In genomic region chrX:86806786-86807185, GRCh38 we compare ENCODE assay signal across 10 cellular contexts.
DNase-seq lines count a peak whose midpoint lies in the region; ATAC-seq and TF ChIP-seq lines count a peak whose summit lies in the region.
"Had no signal": no experiment of that assay in that cellular context is flagged by ENCODE, and none has a peak within 500 bp of the region (broad histone marks: within the 10 kb centered on the region; RNA-seq: fewer than 3 reads in every experiment).

No MANE protein-coding gene starts in this region.

- H3K79me2 ChIP-seq in DOHH2 (ENCODE audit: control insufficient read depth, low read length) (no peaks in the 10 kb centered on the region), SK-N-SH (ENCODE audit: insufficient read depth) (no peaks in the 10 kb centered on the region)

- no peak overlapping the region for H3K4me2 ChIP-seq in DOHH2 (ENCODE audit: low read length)
- no peak overlapping the region for H3K4me2 ChIP-seq in SK-N-SH

- POLR2A ChIA-PET in SK-N-SH (lab: Yijun Ruan, JAX) = no interaction called here

- TF ChIP-seq RAD21 in SK-N-SH (IDR thresholded peaks at IDR 0.05; ENCODE audit: low read length) = peak; percentile 37

- H3K9me2 ChIP-seq in DOHH2 (replicated peaks; ENCODE audit: control insufficient read depth, low read length) (no peaks in the 10 kb centered on the region), SK-N-SH (no peaks in the 10 kb centered on the region)

- TF ChIP-seq CTCF in DOHH2 (IDR thresholded peaks at IDR 0.05; ENCODE audit: low read depth, low read length, poor library complexity, severe bottlenecking) (peak; percentile 30), SK-N-SH (IDR thresholded peaks at IDR 0.05) (peak; percentile 51)

- WGBS in SK-N-SH (ENCODE audit: low lambda C conversion rate) = 0% methylated on average over 2 of the region's 2 CpGs

- H4K20me1 ChIP-seq in DOHH2 (ENCODE audit: control insufficient read depth, insufficient read depth, low read depth, low read length) = no peaks in the 10 kb centered on the region
- H4K20me1 ChIP-seq in SK-N-SH (ENCODE audit: insufficient read depth) = no peaks in the 10 kb centered on the region

- CTCF ChIA-PET in SK-N-SH (lab: Yijun Ruan, JAX) = interaction anchor here (1.0 to 1.7 kb wide), 4 partner anchors 8 to 140 kb away, joined by 3 to 7 read pairs (median 4); no protein-coding TSS in a partner anchor

- H3K36me3 ChIP-seq in DOHH2 (ENCODE audit: control insufficient read depth, low read length) (no peaks in the 10 kb centered on the region), SK-N-SH (replicated peaks in 1 of 2; ENCODE audit: control insufficient read depth in 1 of 2, insufficient read depth in 2 of 2, low read length in 1 of 2) (no peaks in the 10 kb centered on the region)

- no peak for TF ChIP-seq EP300 in SK-N-SH (IDR thresholded peaks at IDR 0.05; ENCODE audit: borderline replicate concordance in 1 of 2, low read depth in 1 of 2, low read length in 1 of 2)

- DNase-seq in SK-N-SH = peak; percentile 12
- no peak for DNase-seq in left lobe of liver (ENCODE audit: low spot score)
- no peak for DNase-seq in germinal center (ENCODE audit: low spot score)
- DNase-seq in UCSD-AML1 (lab: John Stamatoyannopoulos, UW; ENCODE audit: unreplicated experiment) = no peak
- DNase-seq in middle frontal gyrus (ENCODE audit: extremely low spot score, low spot score) = no peak
- DNase-seq: activated CD8-positive, alpha-beta T cell treated with anti-CD3 and anti-CD28 coated beads for 36 hours; erythroblast had no signal

- no peak overlapping the region for H3K9ac ChIP-seq in SK-N-SH

- H3K27me3 ChIP-seq in DOHH2 (ENCODE audit: control insufficient read depth, low read length) = no peaks in the 10 kb centered on the region
- H3K27me3 ChIP-seq in SK-N-SH (ENCODE audit: insufficient read depth) = no peaks in the 10 kb centered on the region

- H3K9me3 ChIP-seq in DOHH2 (ENCODE audit: control insufficient read depth, insufficient read depth, low read length) = no peaks in the 10 kb centered on the region
- no peaks in the 10 kb centered on the region for H3K9me3 ChIP-seq in SK-N-SH

- no peak overlapping the region for H3K4me3 ChIP-seq in DOHH2 (ENCODE audit: low read length)
- H3K4me3 ChIP-seq in SK-N-SH (ENCODE audit: low read depth in 2 of 2, low read length in 1 of 2) = no peak overlapping the region

- no peaks in the 10 kb centered on the region for H3K4me1 ChIP-seq in DOHH2 (ENCODE audit: control insufficient read depth, low read length)
- no peaks in the 10 kb centered on the region for H3K4me1 ChIP-seq in SK-N-SH (ENCODE audit: control insufficient read depth in 1 of 2, insufficient read depth in 2 of 2, low read depth in 1 of 2, low read length in 1 of 2)

- H3K27ac ChIP-seq in DOHH2 (ENCODE audit: low read depth, low read length) = no peak overlapping the region
- no peak overlapping the region for H3K27ac ChIP-seq in SK-N-SH (ENCODE audit: low read depth in 2 of 2, low read length in 1 of 2)

- no peak overlapping the region for H2AFZ ChIP-seq in SK-N-SH (ENCODE audit: low read depth)

- H3F3A ChIP-seq in DOHH2 (ENCODE audit: control insufficient read depth, insufficient read depth) (no peaks in the 10 kb centered on the region), SK-N-SH (replicated peaks; ENCODE audit: insufficient read depth) (no peaks in the 10 kb centered on the region)

- ATAC-seq in HG03378 (IDR thresholded peaks at IDR 0.05; ENCODE audit: unreplicated experiment) (peak; percentile 59), left lobe of liver (peak; percentile 68), GM19035 (IDR thresholded peaks at IDR 0.05; ENCODE audit: unreplicated experiment) (no peak)
- ATAC-seq: activated CD8-positive, alpha-beta T cell treated with anti-CD3 and anti-CD28 coated beads for 36 hours had no signal

TF ChIP-seq in SK-N-SH, 30 proteins besides CTCF, POLR2A, EP300 and RAD21:
- no peak for TF ChIP-seq RXRA (IDR thresholded peaks at IDR 0.05; ENCODE audit: borderline replicate concordance, low read depth)
- TF ChIP-seq MEF2A (IDR thresholded peaks at IDR 0.05; ENCODE audit: borderline replicate concordance, low read depth) = no peak
- no peak for TF ChIP-seq YY1 (IDR thresholded peaks at IDR 0.05; ENCODE audit: low read depth)
- no peak for TF ChIP-seq SMC3 (IDR thresholded peaks at IDR 0.05; ENCODE audit: low read depth, low read length)
- no peak for TF ChIP-seq RFX5 (IDR thresholded peaks at IDR 0.05; ENCODE audit: low read length)
- no peak for TF ChIP-seq SIN3A (IDR thresholded peaks at IDR 0.05; ENCODE audit: borderline replicate concordance, low read depth, low read length)
- TF ChIP-seq ELF1 (IDR thresholded peaks at IDR 0.05) = no peak
- TF ChIP-seq TCF12 (IDR thresholded peaks at IDR 0.05) = no peak
- TF ChIP-seq IRF3 (IDR thresholded peaks at IDR 0.05; ENCODE audit: low read depth, low read length) = no peak
